In genomic region chr22:46027219-46028068, GRCh38 we compare ENCODE assay signal across 9 cellular contexts. TPM values are rescaled to one million over a fixed set of nuclear protein-coding genes. Genes with fewer than 3 reads are reported as not detected.
DNase-seq lines count a peak whose midpoint lies in the region; ATAC-seq and TF ChIP-seq lines count a peak whose summit lies in the region.
"Had no signal": no experiment of that assay in that cellular context is flagged by ENCODE, and none has a peak within 500 bp of the region (broad histone marks: within the 10 kb centered on the region; RNA-seq: fewer than 3 reads in every experiment).

No MANE protein-coding gene starts in this region.

- H4K91ac ChIP-seq in neuronal stem cell (ENCODE audit: low read depth, low read length, poor library complexity): no peak overlapping the region

- no peak overlapping the region for H3K4me3 Mint-ChIP-seq in activated CD4-positive, alpha-beta T cell treated with anti-CD3 and anti-CD28 coated beads, Interleukin-2, amount 10 ng/mL, durations not matched to agents 24 days and 14 days

- peaks cover 4% of the 10 kb centered on the region for H3K4me1 Mint-ChIP-seq in activated CD4-positive, alpha-beta T cell treated with anti-CD3 and anti-CD28 coated beads, Interleukin-2, amount 10 ng/mL, durations not matched to agents 24 days and 14 days

- H3K36me3 Mint-ChIP-seq in activated CD4-positive, alpha-beta T cell treated with anti-CD3 and anti-CD28 coated beads, Interleukin-2, amount 10 ng/mL, durations not matched to agents 24 days and 14 days (ENCODE audit: low read depth): no peaks in the 10 kb centered on the region

- no peak overlapping the region for H2BK15ac ChIP-seq in neuronal stem cell (ENCODE audit: low read length)

- TF ChIP-seq CTCF in AG04449 (IDR thresholded peaks at IDR 0.05; ENCODE audit: insufficient read depth, low read length, missing control alignments): no peak

- CTCF ChIA-PET in AG04449 (lab: Yijun Ruan, JAX): interaction anchor here (1.0 to 4.8 kb wide), 6 partner anchors 8 to 49 kb away, joined by 3 to 29 read pairs (median 4); no protein-coding TSS in a partner anchor

- no peak overlapping the region for H3K14ac ChIP-seq in neuronal stem cell (ENCODE audit: low read length)

- H3K4me1 ChIP-seq in neuronal stem cell (ENCODE audit: control insufficient read depth in 2 of 2, insufficient read depth in 1 of 2, low read depth in 1 of 2, low read length in 2 of 2): no peaks in the 10 kb centered on the region

- no peak overlapping the region for H3K4me2 ChIP-seq in neuronal stem cell (ENCODE audit: insufficient read depth, low read length, poor library complexity, severe bottlenecking)

- H2BK12ac ChIP-seq in neuronal stem cell (ENCODE audit: low read length): no peak overlapping the region

- H2BK5ac ChIP-seq in neuronal stem cell (ENCODE audit: low read length): no peak overlapping the region

- H3K9me3 ChIP-seq in neuronal stem cell (replicated peaks in 1 of 2; ENCODE audit: control insufficient read depth in 2 of 2, insufficient read depth in 1 of 2, low read depth in 1 of 2, low read length in 2 of 2): no peaks in the 10 kb centered on the region

- peak overlapping the region; percentile 62 for H2AFZ ChIP-seq in neuronal stem cell (ENCODE audit: low read length)

- WGBS in neuronal stem cell (ENCODE audit: extremely low coverage in 2 of 2, insufficient read length in 2 of 2, insufficient replicate concordance in 1 of 2), 2 donors: no CpG with 5 or more reads among the region's 89 CpGs

- peaks cover 27 to 87% (median 74%) of the 10 kb centered on the region in 3 experiments for H3K27me3 ChIP-seq in neuronal stem cell (ENCODE audit: control insufficient read depth in 3 of 3, insufficient read depth in 3 of 3, low read depth in 1 of 3, low read length in 3 of 3)

- POLR2A ChIA-PET in AG04449 (lab: Yijun Ruan, JAX): interaction anchor here (1.3 kb wide), 1 partner anchor 13 kb away, joined by 3 read pairs; no protein-coding TSS in a partner anchor

- H3K4me3 ChIP-seq in AG04449 (ENCODE audit: low read depth, low read length): peak overlapping the region; percentile 8
- H3K4me3 ChIP-seq in neuronal stem cell (ENCODE audit: low read length in 2 of 2): no peak overlapping the region

- peak overlapping the region; percentile 58 for H3K23ac ChIP-seq in neuronal stem cell (ENCODE audit: low read depth, low read length, poor library complexity)

- DNase-seq in AG04449 (ENCODE audit: low read depth, low spot score): no peak
- peak; percentile 57 for DNase-seq in RPMI7951 (ENCODE audit: low read depth)
- peak; percentile 86 for DNase-seq in Right ventricle myocardium inferior (ENCODE audit: missing footprints)
- DNase-seq in neuronal stem cell (ENCODE audit: low spot score): no peak
- DNase-seq in NCI-H2081 (lab: John Stamatoyannopoulos, UW): no peak
- DNase-seq in activated CD4-positive, alpha-beta T cell treated with anti-CD3 and anti-CD28 coated beads, Interleukin-2, amount 10 ng/mL, durations not matched to agents 24 days and 14 days: no peak
- DNase-seq: NCI-H2107 had no signal

- H2BK120ac ChIP-seq in neuronal stem cell (ENCODE audit: low read depth, low read length): no peak overlapping the region

- H3K9me3 Mint-ChIP-seq in activated CD4-positive, alpha-beta T cell treated with anti-CD3 and anti-CD28 coated beads, Interleukin-2, amount 10 ng/mL, durations not matched to agents 24 days and 14 days: no peaks in the 10 kb centered on the region

- H3K9ac ChIP-seq in neuronal stem cell (ENCODE audit: low read depth, low read length, poor library complexity): no peak overlapping the region

- no peak overlapping the region for H3K4ac ChIP-seq in neuronal stem cell (ENCODE audit: low read length)

- ATAC-seq in Right ventricle myocardium inferior (peak; percentile 81), GM19351 (IDR thresholded peaks at IDR 0.05; ENCODE audit: unreplicated experiment) (no peak), GM19328 (IDR thresholded peaks at IDR 0.05; ENCODE audit: unreplicated experiment) (no peak)

- H2AK5ac ChIP-seq in neuronal stem cell (ENCODE audit: low read depth, low read length): no peak overlapping the region

- intact Hi-C loops in Right ventricle myocardium inferior (cut with DNase I): no loop called here
- intact Hi-C loops in activated CD4-positive, alpha-beta T cell treated with anti-CD3 and anti-CD28 coated beads, Interleukin-2, amount 10 ng/mL, durations not matched to agents 24 days and 14 days (cut with micrococcal nuclease): no loop called here

- no peak overlapping the region for H3K27ac Mint-ChIP-seq in activated CD4-positive, alpha-beta T cell treated with anti-CD3 and anti-CD28 coated beads, Interleukin-2, amount 10 ng/mL, durations not matched to agents 24 days and 14 days

- no peaks in the 10 kb centered on the region for H3K79me1 ChIP-seq in neuronal stem cell (ENCODE audit: low read depth, low read length)

- H3K36me3 ChIP-seq in neuronal stem cell (replicated peaks in 1 of 2; ENCODE audit: control insufficient read depth in 2 of 2, insufficient read depth in 2 of 2, low read length in 2 of 2): peaks cover 0 to 2% of the 10 kb centered on the region in 2 donors

- H4K8ac ChIP-seq in neuronal stem cell (ENCODE audit: low read depth, low read length): no peak overlapping the region

- no peak overlapping the region for H3K18ac ChIP-seq in neuronal stem cell (ENCODE audit: low read length)

- peaks cover 42% of the 10 kb centered on the region for H3K27me3 Mint-ChIP-seq in activated CD4-positive, alpha-beta T cell treated with anti-CD3 and anti-CD28 coated beads, Interleukin-2, amount 10 ng/mL, durations not matched to agents 24 days and 14 days

- H3K27ac ChIP-seq in neuronal stem cell (replicated peaks; ENCODE audit: low read length): no peak overlapping the region

RNA-seq across cellular contexts. Expression of gene WNT7B, which starts 50.5 kb away (rescaled TPM):
- 17.3 and 21.3 TPM in 2 replicates for total RNA-seq in RPMI7951 (2014; rRNA removed; shearing (Covaris generic))
- not detected for total RNA-seq in Right ventricle myocardium inferior
- 8.6 TPM for polyA plus RNA-seq in neuronal stem cell (2013, experiment 1 of 2)
- polyA plus RNA-seq in neuronal stem cell (2013, experiment 2 of 2): 8.5 TPM
- not detected in 2 replicates for total RNA-seq in activated CD4-positive, alpha-beta T cell treated with anti-CD3 and anti-CD28 coated beads, Interleukin-2, amount 10 ng/mL, durations not matched to agents 24 days and 14 days

Comparison
In these comparisons a context has a peak if more than half of its experiments do, and no peak if none do; other contexts are left out.
1. DNase-seq: peak in RPMI7951 (single experiment) and Right ventricle myocardium inferior (single experiment); none in AG04449 (single experiment), neuronal stem cell (single experiment), NCI-H2081 (0 of 2) and activated CD4-positive, alpha-beta T cell treated with anti-CD3 and anti-CD28 coated beads, Interleukin-2, amount 10 ng/mL, durations not matched to agents 24 days and 14 days (single experiment).
2. RNA of gene WNT7B, which starts 50.5 kb away (total RNA-seq): 17.3 to 21.3 TPM in RPMI7951; not detected in Right ventricle myocardium inferior (single experiment) and not detected in activated CD4-positive, alpha-beta T cell treated with anti-CD3 and anti-CD28 coated beads, Interleukin-2, amount 10 ng/mL, durations not matched to agents 24 days and 14 days; every median in the first group is over 10 times any median in the second.